27 cellular contexts compared by ENCODE assay signal in genomic region chr18:41459657-41460056, GRCh38.
"Had no signal": no experiment of that assay in that cellular context is flagged by ENCODE, and none has a peak within 500 bp of the region (broad histone marks: within the 10 kb centered on the region; RNA-seq: fewer than 3 reads in every experiment).

No MANE protein-coding gene starts in this region.

- H3K36me3 ChIP-seq: MG63, SJSA1 had no signal

- H3K9me3 ChIP-seq: MG63, SJSA1 had no signal

- H3K9me3 Mint-ChIP-seq: activated naive CD8-positive, alpha-beta T cell treated with anti-CD3 and anti-CD28 coated beads, Interleukin-2, amount 50 U/mL, for 24 hours; brain; T-helper 1 cell treated with Interleukin-12 subunit alpha and Interleukin-12 subunit beta and Interleukin-4 antibody, amounts not matched to agents 30 μg/mL and 1 μg/mL, for 36 hours had no signal

- H3K36me3 Mint-ChIP-seq: activated naive CD4-positive, alpha-beta T cell treated with anti-CD3 and anti-CD28 coated beads, Interleukin-2, amount 50 U/mL, for 72 hours; brain had no signal

- H3K27me3 Mint-ChIP-seq: activated naive CD8-positive, alpha-beta T cell treated with anti-CD3 and anti-CD28 coated beads, Interleukin-2, amount 50 U/mL, for 24 hours; brain had no signal

- FAIRE-seq: astrocyte, RCC 7860 had no signal

- H3K27ac ChIP-seq: SJSA1 had no signal

- H3K27me3 ChIP-seq: MG63, SJSA1 had no signal

- DNase-seq: activated CD4-positive, alpha-beta T cell treated with anti-CD3 and anti-CD28 coated beads for 48 hours; activated CD4-positive, alpha-beta T cell treated with anti-CD3 and anti-CD28 coated beads, Interleukin-2, amount 50 U/mL, for 4 hours; activated CD4-positive, CD25-positive, alpha-beta regulatory T cell treated with anti-CD3 and anti-CD28 coated beads, Interleukin-2, amount 50 U/mL, for 72 hours; activated CD8-positive, alpha-beta memory T cell treated with anti-CD3 and anti-CD28 coated beads, Interleukin-2, amount 50 U/mL, for 48 hours; activated CD8-positive, alpha-beta T cell treated with anti-CD3 and anti-CD28 coated beads, Interleukin-2, amount 10 ng/mL, durations not matched to agents 7 days and 5 days; activated effector memory CD4-positive, alpha-beta T cell treated with Interleukin-2 at 50 U/mL for 16 hours; activated naive CD4-positive, alpha-beta T cell treated with Interleukin-2 at 50 U/mL for 16 hours; activated naive CD8-positive, alpha-beta T cell treated with anti-CD3 and anti-CD28 coated beads, Interleukin-2, amount 50 U/mL, for 24 hours; activated T-cell treated with anti-CD3 and anti-CD28 coated beads, Interleukin-2, amount 50 U/mL, for 1 hour; amygdala; cerebellar nuclear complex; MG63; MV-4-11; NCI-H1092 treated with DMSO at 0.1 percent for 48 hours; NCI-H1417 treated with DMSO at 0.1 percent for 48 hours; NCI-H1694; NCI-H2029; NCI-H446; NCI-H524; SHP77 had no signal

- ATAC-seq: activated CD8-positive, alpha-beta T cell treated with anti-CD3 and anti-CD28 coated beads, Interleukin-2, amount 10 ng/mL, durations not matched to agents 7 days and 5 days; activated naive CD4-positive, alpha-beta T cell treated with anti-CD3 and anti-CD28 coated beads, Interleukin-2, amount 50 U/mL, for 72 hours; activated naive CD8-positive, alpha-beta T cell treated with anti-CD3 and anti-CD28 coated beads, Interleukin-2, amount 50 U/mL, for 24 hours; SK-N-SH treated with all-trans-retinoic acid at 6 μM for 48 hours had no signal

- H3K4me3 ChIP-seq: MG63, SJSA1 had no signal

- H3K27ac Mint-ChIP-seq: activated CD8-positive, alpha-beta T cell treated with anti-CD3 and anti-CD28 coated beads, Interleukin-2, amount 10 ng/mL, durations not matched to agents 7 days and 5 days; activated naive CD4-positive, alpha-beta T cell treated with anti-CD3 and anti-CD28 coated beads, Interleukin-2, amount 50 U/mL, for 72 hours; activated naive CD8-positive, alpha-beta T cell treated with anti-CD3 and anti-CD28 coated beads, Interleukin-2, amount 50 U/mL, for 24 hours; brain; T-helper 1 cell treated with Interleukin-12 subunit alpha and Interleukin-12 subunit beta and Interleukin-4 antibody, amounts not matched to agents 30 μg/mL and 1 μg/mL, for 36 hours had no signal

- H3K4me1 Mint-ChIP-seq: activated naive CD8-positive, alpha-beta T cell treated with anti-CD3 and anti-CD28 coated beads, Interleukin-2, amount 50 U/mL, for 24 hours had no signal

- H3K4me3 Mint-ChIP-seq: activated CD8-positive, alpha-beta T cell treated with anti-CD3 and anti-CD28 coated beads, Interleukin-2, amount 10 ng/mL, durations not matched to agents 7 days and 5 days; activated naive CD8-positive, alpha-beta T cell treated with anti-CD3 and anti-CD28 coated beads, Interleukin-2, amount 50 U/mL, for 24 hours; brain; T-helper 1 cell treated with Interleukin-12 subunit alpha and Interleukin-12 subunit beta and Interleukin-4 antibody, amounts not matched to agents 30 μg/mL and 1 μg/mL, for 36 hours had no signal

- H3K4me1 ChIP-seq: SJSA1 had no signal
